27 cellular contexts compared by ENCODE assay signal in genomic region chr17:81648013-81648706, GRCh38. TPM values are rescaled to one million over a fixed set of nuclear protein-coding genes. Genes with fewer than 3 reads are reported as not detected.
DNase-seq lines count a peak whose midpoint lies in the region; ATAC-seq and TF ChIP-seq lines count a peak whose summit lies in the region.
"Had no signal": no experiment of that assay in that cellular context is flagged by ENCODE, and none has a peak within 500 bp of the region (broad histone marks: within the 10 kb centered on the region; RNA-seq: fewer than 3 reads in every experiment).

No MANE protein-coding gene starts in this region.

- TF ChIP-seq CTCF in left ventricle myocardium inferior (IDR thresholded peaks at IDR 0.05; ENCODE audit: borderline replicate concordance) (no peak), suprapubic skin (IDR thresholded peaks at IDR 0.05) (no peak), BE2C (IDR thresholded peaks at IDR 0.05; ENCODE audit: low read depth, low read length) (no peak)

- 9% methylated on average over 4 of the region's 78 CpGs for WGBS in suprapubic skin

- no peaks in the 10 kb centered on the region for H3K4me1 ChIP-seq in left ventricle myocardium inferior
- peaks cover 6% of the 10 kb centered on the region for H3K4me1 ChIP-seq in suprapubic skin
- H3K4me1 ChIP-seq in BE2C, result peaks cover 6% of the 10 kb centered on the region; the same call in 1 of the 2 replicates
- H3K4me1 ChIP-seq: psoas muscle had no signal

- TF ChIP-seq EP300 in suprapubic skin (IDR thresholded peaks at IDR 0.05), result no peak

- H3K9me3 ChIP-seq in left ventricle myocardium inferior (replicated peaks) (no peaks in the 10 kb centered on the region), suprapubic skin (no peaks in the 10 kb centered on the region), BE2C (no peaks in the 10 kb centered on the region)
- H3K9me3 ChIP-seq: mucosa of descending colon, psoas muscle, tibial artery had no signal

- ATAC-seq in left cardiac atrium, result no peak
- no peak for ATAC-seq in GM19397 (IDR thresholded peaks at IDR 0.05; ENCODE audit: unreplicated experiment)
- ATAC-seq: activated naive CD8-positive, alpha-beta T cell treated with anti-CD3 and anti-CD28 coated beads, Interleukin-2, amount 50 U/mL, for 24 hours; left lobe of liver; mucosa of descending colon; psoas muscle; stimulated activated naive CD8-positive, alpha-beta T cell treated with anti-CD3 and anti-CD28 coated beads, Interleukin-15, Interleukin-2, amounts not matched to agents 100 U/mL and 50 U/mL, for 24 hours had no signal

- DNase-seq in left ventricle myocardium inferior, result no peak
- DNase-seq in left cardiac atrium, result no peak
- DNase-seq in cerebellar cortex (ENCODE audit: low spot score), result peak; percentile 15
- DNase-seq in suprapubic skin (ENCODE audit: low spot score in 2 of 2), result no peak
- DNase-seq in BE2C, result no peak
- DNase-seq in OCI-M2 (lab: John Stamatoyannopoulos, UW; ENCODE audit: unreplicated experiment), result no peak
- DNase-seq: activated CD4-positive, alpha-beta T cell treated with anti-CD3 and anti-CD28 coated beads, Interleukin-2, amount 50 U/mL, for 1 hour; activated effector memory CD4-positive, alpha-beta T cell treated with Interleukin-2 at 50 U/mL for 16 hours; activated naive CD8-positive, alpha-beta T cell treated with anti-CD3 and anti-CD28 coated beads, Interleukin-2, amount 50 U/mL, for 24 hours; brain microvascular endothelial cell; hypothalamus; MM.1S; mucosa of descending colon; NCI-H1694; NCI-H226; PC-9; psoas muscle; SIG-M5; small intestine; stimulated activated naive CD8-positive, alpha-beta T cell treated with anti-CD3 and anti-CD28 coated beads, Interleukin-15, Interleukin-2, amounts not matched to agents 100 U/mL and 50 U/mL, for 24 hours; tibial artery had no signal

- H3K4me3 ChIP-seq in left ventricle myocardium inferior, result peak overlapping the region; percentile 30
- peak overlapping the region; percentile 20 for H3K4me3 ChIP-seq in iPS-11a (ENCODE audit: low read depth, low read length)
- peak overlapping the region; percentile 32 for H3K4me3 ChIP-seq in suprapubic skin
- H3K4me3 ChIP-seq in BE2C (ENCODE audit: low read depth, low read length), result no peak overlapping the region
- H3K4me3 ChIP-seq: mucosa of descending colon, PC-9, psoas muscle, tibial artery had no signal

- H3K27me3 ChIP-seq in left ventricle myocardium inferior (ENCODE audit: low read depth), result peaks cover 66% of the 10 kb centered on the region
- peaks cover 47% of the 10 kb centered on the region for H3K27me3 ChIP-seq in suprapubic skin
- H3K27me3 ChIP-seq in BE2C, result peaks cover 26% of the 10 kb centered on the region

- H3K36me3 ChIP-seq in left ventricle myocardium inferior (no peaks in the 10 kb centered on the region), suprapubic skin (no peaks in the 10 kb centered on the region), BE2C (no peaks in the 10 kb centered on the region)
- H3K36me3 ChIP-seq: brain microvascular endothelial cell had no signal

- intact Hi-C loops in left ventricle myocardium inferior (cut with micrococcal nuclease), result no loop called here
- intact Hi-C loops in left cardiac atrium (cut with DNase I), result no loop called here

- H3K27ac ChIP-seq in left ventricle myocardium inferior (replicated peaks) (no peak overlapping the region), suprapubic skin (no peak overlapping the region)
- H3K27ac ChIP-seq: brain microvascular endothelial cell, epithelial cell of prostate, PC-9, psoas muscle, tibial artery had no signal

- TF ChIP-seq POLR2A in suprapubic skin (IDR thresholded peaks at IDR 0.05), result no peak

RNA-seq across cellular contexts. Expression of gene PDE6G, which starts 8.2 kb away (rescaled TPM):
- not detected for total RNA-seq in left ventricle myocardium inferior
- total RNA-seq in left cardiac atrium, result under 1 TPM in 1 of 2 donors, not detected in 1; 0.50 TPM
- under 1 TPM in 1 of 4 donors, not detected in 3; 0.53 TPM for total RNA-seq in suprapubic skin
- not detected for polyA plus RNA-seq in BE2C (2012; ENCODE audit: insufficient read depth, insufficient read length, low read depth)
- total RNA-seq: frontal cortex had no signal
- polyA plus RNA-seq: neural cell had no signal

RNA-seq across cellular contexts. Expression of gene TSPAN10, which starts 11.2 kb away (rescaled TPM):
- 0.30 TPM for total RNA-seq in left ventricle myocardium inferior
- under 1 TPM; 0.16 to 0.50 TPM for total RNA-seq in left cardiac atrium
- 1 to 10 TPM in 3 of 4 donors, under 1 TPM in 1; 0.99 to 9.2 (median 2.5) TPM for total RNA-seq in suprapubic skin
- not detected for polyA plus RNA-seq in BE2C (2012; ENCODE audit: insufficient read depth, insufficient read length, low read depth)
- total RNA-seq: frontal cortex had no signal
- polyA plus RNA-seq: neural cell had no signal

RNA-seq across cellular contexts. Expression of gene NPLOC4, which starts 11.2 kb away (rescaled TPM):
- 87.5 TPM for total RNA-seq in left ventricle myocardium inferior
- 10 to 100 TPM; 67.2 to 97.1 TPM for total RNA-seq in left cardiac atrium
- total RNA-seq in suprapubic skin, result 100 to 1,000 TPM in 1 of 4 donors, 10 to 100 TPM in 3; 77.1 to 115 (median 91.7) TPM
- polyA plus RNA-seq in BE2C (2012; ENCODE audit: insufficient read depth, insufficient read length, low read depth), result 94.9 TPM

RNA-seq across cellular contexts. Expression of gene OXLD1, which starts 18.2 kb away (rescaled TPM):
- total RNA-seq in left ventricle myocardium inferior (18.4 TPM), left cardiac atrium (10 to 100 TPM; 20.9 to 23.6 TPM), suprapubic skin (10 to 100 TPM; 39.6 to 68.1 (median 47.6) TPM)
- polyA plus RNA-seq in BE2C (2012; ENCODE audit: insufficient read depth, insufficient read length, low read depth), result 202 TPM

RNA-seq across cellular contexts. Expression of gene CCDC137, which starts 18.4 kb away (rescaled TPM):
- 5.6 TPM for total RNA-seq in left ventricle myocardium inferior
- 1 to 10 TPM; 7.2 to 8.9 TPM for total RNA-seq in left cardiac atrium
- total RNA-seq in suprapubic skin, result 10 to 100 TPM; 14.9 to 29.8 (median 24.5) TPM
- polyA plus RNA-seq in BE2C (2012; ENCODE audit: insufficient read depth, insufficient read length, low read depth), result 66.0 TPM
